Comparison of ENCODE assay signal across 1 cellular context in the genomic region with DNA sequence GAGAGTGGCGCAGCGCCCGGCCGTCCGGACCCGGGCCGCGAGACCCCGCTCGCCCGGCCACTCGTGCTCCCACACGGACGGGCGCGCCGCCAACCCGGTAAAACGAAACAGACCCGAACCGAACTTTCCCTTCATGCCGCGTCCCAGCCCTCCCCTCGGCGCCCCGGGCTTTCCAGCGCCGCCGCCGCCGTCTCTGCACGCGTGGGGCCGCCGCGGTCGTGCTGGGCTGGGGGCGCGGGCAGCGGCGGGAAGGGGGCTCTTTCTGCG.
TF ChIP-seq lines count a peak whose summit lies in the region.

No MANE protein-coding gene starts in this region.

TF ChIP-seq in HepG2, 621 proteins besides CTCF, POLR2A, EP300 and RAD21 (continued from another document):
- TF ChIP-seq ZNF121 (CRISPR knock-in tag; IDR thresholded peaks at IDR 0.05) = 0 out of 2 replicates have a peak, but pooled peaks have one; percentile 53
- TF ChIP-seq, protein P1, sequence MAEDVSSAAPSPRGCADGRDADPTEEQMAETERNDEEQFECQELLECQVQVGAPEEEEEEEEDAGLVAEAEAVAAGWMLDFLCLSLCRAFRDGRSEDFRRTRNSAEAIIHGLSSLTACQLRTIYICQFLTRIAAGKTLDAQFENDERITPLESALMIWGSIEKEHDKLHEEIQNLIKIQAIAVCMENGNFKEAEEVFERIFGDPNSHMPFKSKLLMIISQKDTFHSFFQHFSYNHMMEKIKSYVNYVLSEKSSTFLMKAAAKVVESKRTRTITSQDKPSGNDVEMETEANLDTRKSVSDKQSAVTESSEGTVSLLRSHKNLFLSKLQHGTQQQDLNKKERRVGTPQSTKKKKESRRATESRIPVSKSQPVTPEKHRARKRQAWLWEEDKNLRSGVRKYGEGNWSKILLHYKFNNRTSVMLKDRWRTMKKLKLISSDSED (CRISPR knock-in tag; IDR thresholded peaks at IDR 0.05) = 0 out of 2 replicates have a peak, but pooled peaks have one; percentile 53
- no peak for TF ChIP-seq NFE2 (CRISPR knock-in tag; IDR thresholded peaks at IDR 0.05)
- 0 out of 2 replicates have a peak, but pooled peaks have one; percentile 17 for TF ChIP-seq ZIK1 (CRISPR knock-in tag; IDR thresholded peaks at IDR 0.05; ENCODE audit: borderline replicate concordance, low read depth)
- 0 out of 2 replicates have a peak, but pooled peaks have one; percentile 12 for TF ChIP-seq ZNF446 (CRISPR knock-in tag; IDR thresholded peaks at IDR 0.05)
- no peak for TF ChIP-seq ADNP (CRISPR knock-in tag; IDR thresholded peaks at IDR 0.05)
- peak; percentile 64; the same call in 1 of the 2 replicates for TF ChIP-seq ZFY (CRISPR knock-in tag; IDR thresholded peaks at IDR 0.05)
- TF ChIP-seq, protein P2, sequence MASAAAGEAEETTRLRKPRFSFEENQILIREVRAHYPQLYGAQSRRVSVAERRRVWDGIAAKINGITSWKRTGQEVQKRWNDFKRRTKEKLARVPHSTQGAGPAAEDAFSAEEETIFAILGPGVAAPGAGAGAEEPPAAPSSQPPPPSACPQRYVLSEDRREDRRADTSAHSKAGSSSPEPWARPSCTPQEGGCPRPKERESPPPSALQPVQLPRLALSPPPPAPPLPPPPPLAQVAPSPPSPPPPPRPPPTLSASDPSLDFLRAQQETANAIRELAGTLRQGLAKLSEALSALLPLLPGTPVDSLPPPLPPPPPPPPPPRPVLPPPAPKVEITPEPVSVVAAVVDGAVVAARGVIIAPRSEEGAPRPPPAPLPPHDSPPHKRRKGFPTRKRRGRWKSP (CRISPR knock-in tag; IDR thresholded peaks at IDR 0.05) = 0 out of 2 replicates have a peak, but pooled peaks have one; percentile 16
- TF ChIP-seq PAWR (CRISPR knock-in tag; IDR thresholded peaks at IDR 0.05; ENCODE audit: borderline replicate concordance) = 0 out of 2 replicates have a peak, but pooled peaks have one; percentile 8
- 0 out of 2 replicates have a peak, but pooled peaks have one; percentile 23 for TF ChIP-seq ZNF749 (CRISPR knock-in tag; IDR thresholded peaks at IDR 0.05; ENCODE audit: borderline replicate concordance)
- TF ChIP-seq ZNF343 (CRISPR knock-in tag; IDR thresholded peaks at IDR 0.05) = 0 out of 2 replicates have a peak, but pooled peaks have one; percentile 5
- TF ChIP-seq AGO2 (optimal IDR thresholded peaks at IDR 0.05; ENCODE audit: low read depth, low read length) = peak; percentile 58
- no peak for TF ChIP-seq SIN3A (IDR thresholded peaks at IDR 0.05; ENCODE audit: borderline replicate concordance, low read depth, low read length)
- no peak for TF ChIP-seq ZBTB7A (CRISPR knock-in tag; IDR thresholded peaks at IDR 0.05)
- no peak for TF ChIP-seq NONO (IDR thresholded peaks at IDR 0.05)
- 0 out of 2 replicates have a peak, but pooled peaks have one; percentile 8 for TF ChIP-seq NONO (CRISPR knock-in tag; conservative IDR thresholded peaks at IDR 0.05)
- TF ChIP-seq ZSCAN22 (CRISPR knock-in tag; IDR thresholded peaks at IDR 0.05) = no peak
- TF ChIP-seq ZNF468 (CRISPR knock-in tag; IDR thresholded peaks at IDR 0.05) = 0 out of 2 replicates have a peak, but pooled peaks have one; percentile 42
- TF ChIP-seq, protein P3, sequence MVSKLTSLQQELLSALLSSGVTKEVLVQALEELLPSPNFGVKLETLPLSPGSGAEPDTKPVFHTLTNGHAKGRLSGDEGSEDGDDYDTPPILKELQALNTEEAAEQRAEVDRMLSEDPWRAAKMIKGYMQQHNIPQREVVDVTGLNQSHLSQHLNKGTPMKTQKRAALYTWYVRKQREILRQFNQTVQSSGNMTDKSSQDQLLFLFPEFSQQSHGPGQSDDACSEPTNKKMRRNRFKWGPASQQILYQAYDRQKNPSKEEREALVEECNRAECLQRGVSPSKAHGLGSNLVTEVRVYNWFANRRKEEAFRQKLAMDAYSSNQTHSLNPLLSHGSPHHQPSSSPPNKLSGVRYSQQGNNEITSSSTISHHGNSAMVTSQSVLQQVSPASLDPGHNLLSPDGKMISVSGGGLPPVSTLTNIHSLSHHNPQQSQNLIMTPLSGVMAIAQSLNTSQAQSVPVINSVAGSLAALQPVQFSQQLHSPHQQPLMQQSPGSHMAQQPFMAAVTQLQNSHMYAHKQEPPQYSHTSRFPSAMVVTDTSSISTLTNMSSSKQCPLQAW (CRISPR knock-in tag; IDR thresholded peaks at IDR 0.05) = no peak
- TF ChIP-seq, protein P4, sequence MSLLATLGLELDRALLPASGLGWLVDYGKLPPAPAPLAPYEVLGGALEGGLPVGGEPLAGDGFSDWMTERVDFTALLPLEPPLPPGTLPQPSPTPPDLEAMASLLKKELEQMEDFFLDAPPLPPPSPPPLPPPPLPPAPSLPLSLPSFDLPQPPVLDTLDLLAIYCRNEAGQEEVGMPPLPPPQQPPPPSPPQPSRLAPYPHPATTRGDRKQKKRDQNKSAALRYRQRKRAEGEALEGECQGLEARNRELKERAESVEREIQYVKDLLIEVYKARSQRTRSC (CRISPR knock-in tag; IDR thresholded peaks at IDR 0.05; ENCODE audit: low read depth) = no peak
- TF ChIP-seq ZNF841 (CRISPR knock-in tag; IDR thresholded peaks at IDR 0.05; ENCODE audit: borderline replicate concordance) = 0 out of 2 replicates have a peak, but pooled peaks have one; percentile 52
- TF ChIP-seq, protein P5, sequence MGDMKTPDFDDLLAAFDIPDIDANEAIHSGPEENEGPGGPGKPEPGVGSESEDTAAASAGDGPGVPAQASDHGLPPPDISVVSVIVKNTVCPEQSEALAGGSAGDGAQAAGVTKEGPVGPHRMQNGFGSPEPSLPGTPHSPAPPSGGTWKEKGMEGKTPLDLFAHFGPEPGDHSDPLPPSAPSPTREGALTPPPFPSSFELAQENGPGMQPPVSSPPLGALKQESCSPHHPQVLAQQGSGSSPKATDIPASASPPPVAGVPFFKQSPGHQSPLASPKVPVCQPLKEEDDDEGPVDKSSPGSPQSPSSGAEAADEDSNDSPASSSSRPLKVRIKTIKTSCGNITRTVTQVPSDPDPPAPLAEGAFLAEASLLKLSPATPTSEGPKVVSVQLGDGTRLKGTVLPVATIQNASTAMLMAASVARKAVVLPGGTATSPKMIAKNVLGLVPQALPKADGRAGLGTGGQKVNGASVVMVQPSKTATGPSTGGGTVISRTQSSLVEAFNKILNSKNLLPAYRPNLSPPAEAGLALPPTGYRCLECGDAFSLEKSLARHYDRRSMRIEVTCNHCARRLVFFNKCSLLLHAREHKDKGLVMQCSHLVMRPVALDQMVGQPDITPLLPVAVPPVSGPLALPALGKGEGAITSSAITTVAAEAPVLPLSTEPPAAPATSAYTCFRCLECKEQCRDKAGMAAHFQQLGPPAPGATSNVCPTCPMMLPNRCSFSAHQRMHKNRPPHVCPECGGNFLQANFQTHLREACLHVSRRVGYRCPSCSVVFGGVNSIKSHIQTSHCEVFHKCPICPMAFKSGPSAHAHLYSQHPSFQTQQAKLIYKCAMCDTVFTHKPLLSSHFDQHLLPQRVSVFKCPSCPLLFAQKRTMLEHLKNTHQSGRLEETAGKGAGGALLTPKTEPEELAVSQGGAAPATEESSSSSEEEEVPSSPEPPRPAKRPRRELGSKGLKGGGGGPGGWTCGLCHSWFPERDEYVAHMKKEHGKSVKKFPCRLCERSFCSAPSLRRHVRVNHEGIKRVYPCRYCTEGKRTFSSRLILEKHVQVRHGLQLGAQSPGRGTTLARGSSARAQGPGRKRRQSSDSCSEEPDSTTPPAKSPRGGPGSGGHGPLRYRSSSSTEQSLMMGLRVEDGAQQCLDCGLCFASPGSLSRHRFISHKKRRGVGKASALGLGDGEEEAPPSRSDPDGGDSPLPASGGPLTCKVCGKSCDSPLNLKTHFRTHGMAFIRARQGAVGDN (CRISPR knock-in tag; IDR thresholded peaks at IDR 0.05) = peak; percentile 25
- peak; percentile 73 for TF ChIP-seq RBFOX2 (IDR thresholded peaks at IDR 0.05; ENCODE audit: low read depth, low read length)
- TF ChIP-seq, protein P6, sequence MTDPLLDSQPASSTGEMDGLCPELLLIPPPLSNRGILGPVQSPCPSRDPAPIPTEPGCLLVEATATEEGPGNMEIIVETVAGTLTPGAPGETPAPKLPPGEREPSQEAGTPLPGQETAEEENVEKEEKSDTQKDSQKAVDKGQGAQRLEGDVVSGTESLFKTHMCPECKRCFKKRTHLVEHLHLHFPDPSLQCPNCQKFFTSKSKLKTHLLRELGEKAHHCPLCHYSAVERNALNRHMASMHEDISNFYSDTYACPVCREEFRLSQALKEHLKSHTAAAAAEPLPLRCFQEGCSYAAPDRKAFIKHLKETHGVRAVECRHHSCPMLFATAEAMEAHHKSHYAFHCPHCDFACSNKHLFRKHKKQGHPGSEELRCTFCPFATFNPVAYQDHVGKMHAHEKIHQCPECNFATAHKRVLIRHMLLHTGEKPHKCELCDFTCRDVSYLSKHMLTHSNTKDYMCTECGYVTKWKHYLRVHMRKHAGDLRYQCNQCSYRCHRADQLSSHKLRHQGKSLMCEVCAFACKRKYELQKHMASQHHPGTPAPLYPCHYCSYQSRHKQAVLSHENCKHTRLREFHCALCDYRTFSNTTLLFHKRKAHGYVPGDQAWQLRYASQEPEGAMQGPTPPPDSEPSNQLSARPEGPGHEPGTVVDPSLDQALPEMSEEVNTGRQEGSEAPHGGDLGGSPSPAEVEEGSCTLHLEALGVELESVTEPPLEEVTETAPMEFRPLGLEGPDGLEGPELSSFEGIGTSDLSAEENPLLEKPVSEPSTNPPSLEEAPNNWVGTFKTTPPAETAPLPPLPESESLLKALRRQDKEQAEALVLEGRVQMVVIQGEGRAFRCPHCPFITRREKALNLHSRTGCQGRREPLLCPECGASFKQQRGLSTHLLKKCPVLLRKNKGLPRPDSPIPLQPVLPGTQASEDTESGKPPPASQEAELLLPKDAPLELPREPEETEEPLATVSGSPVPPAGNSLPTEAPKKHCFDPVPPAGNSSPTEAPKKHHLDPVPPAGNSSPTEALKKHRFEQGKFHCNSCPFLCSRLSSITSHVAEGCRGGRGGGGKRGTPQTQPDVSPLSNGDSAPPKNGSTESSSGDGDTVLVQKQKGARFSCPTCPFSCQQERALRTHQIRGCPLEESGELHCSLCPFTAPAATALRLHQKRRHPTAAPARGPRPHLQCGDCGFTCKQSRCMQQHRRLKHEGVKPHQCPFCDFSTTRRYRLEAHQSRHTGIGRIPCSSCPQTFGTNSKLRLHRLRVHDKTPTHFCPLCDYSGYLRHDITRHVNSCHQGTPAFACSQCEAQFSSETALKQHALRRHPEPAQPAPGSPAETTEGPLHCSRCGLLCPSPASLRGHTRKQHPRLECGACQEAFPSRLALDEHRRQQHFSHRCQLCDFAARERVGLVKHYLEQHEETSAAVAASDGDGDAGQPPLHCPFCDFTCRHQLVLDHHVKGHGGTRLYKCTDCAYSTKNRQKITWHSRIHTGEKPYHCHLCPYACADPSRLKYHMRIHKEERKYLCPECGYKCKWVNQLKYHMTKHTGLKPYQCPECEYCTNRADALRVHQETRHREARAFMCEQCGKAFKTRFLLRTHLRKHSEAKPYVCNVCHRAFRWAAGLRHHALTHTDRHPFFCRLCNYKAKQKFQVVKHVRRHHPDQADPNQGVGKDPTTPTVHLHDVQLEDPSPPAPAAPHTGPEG (CRISPR knock-in tag; IDR thresholded peaks at IDR 0.05) = peak; percentile 96
- TF ChIP-seq, protein P7, sequence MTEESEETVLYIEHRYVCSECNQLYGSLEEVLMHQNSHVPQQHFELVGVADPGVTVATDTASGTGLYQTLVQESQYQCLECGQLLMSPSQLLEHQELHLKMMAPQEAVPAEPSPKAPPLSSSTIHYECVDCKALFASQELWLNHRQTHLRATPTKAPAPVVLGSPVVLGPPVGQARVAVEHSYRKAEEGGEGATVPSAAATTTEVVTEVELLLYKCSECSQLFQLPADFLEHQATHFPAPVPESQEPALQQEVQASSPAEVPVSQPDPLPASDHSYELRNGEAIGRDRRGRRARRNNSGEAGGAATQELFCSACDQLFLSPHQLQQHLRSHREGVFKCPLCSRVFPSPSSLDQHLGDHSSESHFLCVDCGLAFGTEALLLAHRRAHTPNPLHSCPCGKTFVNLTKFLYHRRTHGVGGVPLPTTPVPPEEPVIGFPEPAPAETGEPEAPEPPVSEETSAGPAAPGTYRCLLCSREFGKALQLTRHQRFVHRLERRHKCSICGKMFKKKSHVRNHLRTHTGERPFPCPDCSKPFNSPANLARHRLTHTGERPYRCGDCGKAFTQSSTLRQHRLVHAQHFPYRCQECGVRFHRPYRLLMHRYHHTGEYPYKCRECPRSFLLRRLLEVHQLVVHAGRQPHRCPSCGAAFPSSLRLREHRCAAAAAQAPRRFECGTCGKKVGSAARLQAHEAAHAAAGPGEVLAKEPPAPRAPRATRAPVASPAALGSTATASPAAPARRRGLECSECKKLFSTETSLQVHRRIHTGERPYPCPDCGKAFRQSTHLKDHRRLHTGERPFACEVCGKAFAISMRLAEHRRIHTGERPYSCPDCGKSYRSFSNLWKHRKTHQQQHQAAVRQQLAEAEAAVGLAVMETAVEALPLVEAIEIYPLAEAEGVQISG (CRISPR knock-in tag; IDR thresholded peaks at IDR 0.05) = 0 out of 2 replicates have a peak, but pooled peaks have one; percentile 8
- TF ChIP-seq ZNF777 (CRISPR knock-in tag; IDR thresholded peaks at IDR 0.05) = peak; percentile 57; the same call in 1 of the 2 replicates
- TF ChIP-seq ZSCAN12 (CRISPR knock-in tag; IDR thresholded peaks at IDR 0.05) = no peak
- TF ChIP-seq ZNF263 (CRISPR knock-in tag; IDR thresholded peaks at IDR 0.05) = 0 out of 2 replicates have a peak, but pooled peaks have one; percentile 5
- TF ChIP-seq, protein P8, sequence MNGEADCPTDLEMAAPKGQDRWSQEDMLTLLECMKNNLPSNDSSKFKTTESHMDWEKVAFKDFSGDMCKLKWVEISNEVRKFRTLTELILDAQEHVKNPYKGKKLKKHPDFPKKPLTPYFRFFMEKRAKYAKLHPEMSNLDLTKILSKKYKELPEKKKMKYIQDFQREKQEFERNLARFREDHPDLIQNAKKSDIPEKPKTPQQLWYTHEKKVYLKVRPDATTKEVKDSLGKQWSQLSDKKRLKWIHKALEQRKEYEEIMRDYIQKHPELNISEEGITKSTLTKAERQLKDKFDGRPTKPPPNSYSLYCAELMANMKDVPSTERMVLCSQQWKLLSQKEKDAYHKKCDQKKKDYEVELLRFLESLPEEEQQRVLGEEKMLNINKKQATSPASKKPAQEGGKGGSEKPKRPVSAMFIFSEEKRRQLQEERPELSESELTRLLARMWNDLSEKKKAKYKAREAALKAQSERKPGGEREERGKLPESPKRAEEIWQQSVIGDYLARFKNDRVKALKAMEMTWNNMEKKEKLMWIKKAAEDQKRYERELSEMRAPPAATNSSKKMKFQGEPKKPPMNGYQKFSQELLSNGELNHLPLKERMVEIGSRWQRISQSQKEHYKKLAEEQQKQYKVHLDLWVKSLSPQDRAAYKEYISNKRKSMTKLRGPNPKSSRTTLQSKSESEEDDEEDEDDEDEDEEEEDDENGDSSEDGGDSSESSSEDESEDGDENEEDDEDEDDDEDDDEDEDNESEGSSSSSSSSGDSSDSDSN (CRISPR knock-in tag; IDR thresholded peaks at IDR 0.05) = peak; percentile 69; the same call in 1 of the 2 replicates
